Comparison of ENCODE assay signal across 1 cellular context in the genomic region with DNA sequence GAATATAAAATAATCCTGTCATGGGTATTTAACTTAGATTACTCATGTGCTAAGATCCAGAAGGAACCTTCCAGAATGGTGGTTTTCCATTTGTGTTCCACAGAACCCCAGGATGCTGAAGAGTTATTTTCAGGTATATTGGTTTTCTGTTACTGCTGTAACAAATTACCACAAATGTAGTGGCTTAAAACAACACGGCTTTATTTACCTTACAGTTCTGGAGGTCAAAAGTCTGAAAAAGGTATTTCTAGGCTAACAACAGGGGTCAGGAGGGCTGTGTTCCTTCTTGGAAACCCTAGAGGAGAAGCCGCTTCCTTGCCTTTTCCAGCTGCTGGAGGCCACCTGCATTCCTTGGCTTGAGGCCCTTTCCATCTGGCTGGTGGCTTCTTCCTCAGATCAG.
TF ChIP-seq lines count a peak whose summit lies in the region.

No MANE protein-coding gene starts in this region.

TF ChIP-seq in HepG2, 621 proteins besides CTCF, POLR2A, EP300 and RAD21 (continued from another document):
- TF ChIP-seq, protein P1, sequence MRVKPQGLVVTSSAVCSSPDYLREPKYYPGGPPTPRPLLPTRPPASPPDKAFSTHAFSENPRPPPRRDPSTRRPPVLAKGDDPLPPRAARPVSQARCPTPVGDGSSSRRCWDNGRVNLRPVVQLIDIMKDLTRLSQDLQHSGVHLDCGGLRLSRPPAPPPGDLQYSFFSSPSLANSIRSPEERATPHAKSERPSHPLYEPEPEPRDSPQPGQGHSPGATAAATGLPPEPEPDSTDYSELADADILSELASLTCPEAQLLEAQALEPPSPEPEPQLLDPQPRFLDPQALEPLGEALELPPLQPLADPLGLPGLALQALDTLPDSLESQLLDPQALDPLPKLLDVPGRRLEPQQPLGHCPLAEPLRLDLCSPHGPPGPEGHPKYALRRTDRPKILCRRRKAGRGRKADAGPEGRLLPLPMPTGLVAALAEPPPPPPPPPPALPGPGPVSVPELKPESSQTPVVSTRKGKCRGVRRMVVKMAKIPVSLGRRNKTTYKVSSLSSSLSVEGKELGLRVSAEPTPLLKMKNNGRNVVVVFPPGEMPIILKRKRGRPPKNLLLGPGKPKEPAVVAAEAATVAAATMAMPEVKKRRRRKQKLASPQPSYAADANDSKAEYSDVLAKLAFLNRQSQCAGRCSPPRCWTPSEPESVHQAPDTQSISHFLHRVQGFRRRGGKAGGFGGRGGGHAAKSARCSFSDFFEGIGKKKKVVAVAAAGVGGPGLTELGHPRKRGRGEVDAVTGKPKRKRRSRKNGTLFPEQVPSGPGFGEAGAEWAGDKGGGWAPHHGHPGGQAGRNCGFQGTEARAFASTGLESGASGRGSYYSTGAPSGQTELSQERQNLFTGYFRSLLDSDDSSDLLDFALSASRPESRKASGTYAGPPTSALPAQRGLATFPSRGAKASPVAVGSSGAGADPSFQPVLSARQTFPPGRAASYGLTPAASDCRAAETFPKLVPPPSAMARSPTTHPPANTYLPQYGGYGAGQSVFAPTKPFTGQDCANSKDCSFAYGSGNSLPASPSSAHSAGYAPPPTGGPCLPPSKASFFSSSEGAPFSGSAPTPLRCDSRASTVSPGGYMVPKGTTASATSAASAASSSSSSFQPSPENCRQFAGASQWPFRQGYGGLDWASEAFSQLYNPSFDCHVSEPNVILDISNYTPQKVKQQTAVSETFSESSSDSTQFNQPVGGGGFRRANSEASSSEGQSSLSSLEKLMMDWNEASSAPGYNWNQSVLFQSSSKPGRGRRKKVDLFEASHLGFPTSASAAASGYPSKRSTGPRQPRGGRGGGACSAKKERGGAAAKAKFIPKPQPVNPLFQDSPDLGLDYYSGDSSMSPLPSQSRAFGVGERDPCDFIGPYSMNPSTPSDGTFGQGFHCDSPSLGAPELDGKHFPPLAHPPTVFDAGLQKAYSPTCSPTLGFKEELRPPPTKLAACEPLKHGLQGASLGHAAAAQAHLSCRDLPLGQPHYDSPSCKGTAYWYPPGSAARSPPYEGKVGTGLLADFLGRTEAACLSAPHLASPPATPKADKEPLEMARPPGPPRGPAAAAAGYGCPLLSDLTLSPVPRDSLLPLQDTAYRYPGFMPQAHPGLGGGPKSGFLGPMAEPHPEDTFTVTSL (CRISPR knock-in tag; IDR thresholded peaks at IDR 0.05; ENCODE audit: borderline replicate concordance), result peak; percentile 59; the same call in 1 of the 2 replicates
- TF ChIP-seq BCL6 (CRISPR knock-in tag; IDR thresholded peaks at IDR 0.05) (peak; percentile 62), HMG20A (CRISPR knock-in tag; IDR thresholded peaks at IDR 0.05; ENCODE audit: borderline replicate concordance) (no peak), RARA (CRISPR knock-in tag; IDR thresholded peaks at IDR 0.05) (peak; percentile 30; the same call in 1 of the 2 replicates), U2AF2 (IDR thresholded peaks at IDR 0.05; ENCODE audit: low read depth, low read length) (no peak), SOX13 (IDR thresholded peaks at IDR 0.05) (no peak), SOX13 (CRISPR knock-in tag; conservative IDR thresholded peaks at IDR 0.05 in 1 of 2, IDR thresholded peaks at IDR 0.05 in 1 of 2) (0 out of 4 replicates have a peak, but pooled peaks of 1 of the 2 experiments have one; percentile 12), SNAI1 (CRISPR knock-in tag; IDR thresholded peaks at IDR 0.05; ENCODE audit: borderline replicate concordance) (no peak), ZNF841 (CRISPR knock-in tag; IDR thresholded peaks at IDR 0.05; ENCODE audit: borderline replicate concordance) (no peak), ZNF598 (CRISPR knock-in tag; IDR thresholded peaks at IDR 0.05; ENCODE audit: borderline replicate concordance) (no peak), SMC3 (IDR thresholded peaks at IDR 0.05; ENCODE audit: low read length) (no peak), ZNF460 (CRISPR knock-in tag; IDR thresholded peaks at IDR 0.05; ENCODE audit: borderline replicate concordance) (no peak), NR2F2 (IDR thresholded peaks at IDR 0.05; ENCODE audit: borderline replicate concordance, low read depth) (peak; percentile 87), ZNF451 (CRISPR knock-in tag; IDR thresholded peaks at IDR 0.05) (no peak), SP5 (CRISPR knock-in tag; IDR thresholded peaks at IDR 0.05; ENCODE audit: borderline replicate concordance, low read depth) (no peak), KDM5B (CRISPR knock-in tag; IDR thresholded peaks at IDR 0.05; ENCODE audit: borderline replicate concordance) (no peak), SOX5 (CRISPR knock-in tag; IDR thresholded peaks at IDR 0.05; ENCODE audit: borderline replicate concordance) (0 out of 2 replicates have a peak, but pooled peaks have one; percentile 11), NFYB (CRISPR knock-in tag; IDR thresholded peaks at IDR 0.05) (no peak), ZFX (CRISPR knock-in tag; IDR thresholded peaks at IDR 0.05; ENCODE audit: low read depth) (no peak), TAF15 (IDR thresholded peaks at IDR 0.05; ENCODE audit: low read depth, low read length, poor library complexity, severe bottlenecking) (no peak), FOXA3 (CRISPR knock-in tag; IDR thresholded peaks at IDR 0.05) (peak; percentile 44; the same call in 1 of the 2 replicates), TBX2 (CRISPR knock-in tag; IDR thresholded peaks at IDR 0.05; ENCODE audit: borderline replicate concordance) (no peak)
- TF ChIP-seq, protein P2, sequence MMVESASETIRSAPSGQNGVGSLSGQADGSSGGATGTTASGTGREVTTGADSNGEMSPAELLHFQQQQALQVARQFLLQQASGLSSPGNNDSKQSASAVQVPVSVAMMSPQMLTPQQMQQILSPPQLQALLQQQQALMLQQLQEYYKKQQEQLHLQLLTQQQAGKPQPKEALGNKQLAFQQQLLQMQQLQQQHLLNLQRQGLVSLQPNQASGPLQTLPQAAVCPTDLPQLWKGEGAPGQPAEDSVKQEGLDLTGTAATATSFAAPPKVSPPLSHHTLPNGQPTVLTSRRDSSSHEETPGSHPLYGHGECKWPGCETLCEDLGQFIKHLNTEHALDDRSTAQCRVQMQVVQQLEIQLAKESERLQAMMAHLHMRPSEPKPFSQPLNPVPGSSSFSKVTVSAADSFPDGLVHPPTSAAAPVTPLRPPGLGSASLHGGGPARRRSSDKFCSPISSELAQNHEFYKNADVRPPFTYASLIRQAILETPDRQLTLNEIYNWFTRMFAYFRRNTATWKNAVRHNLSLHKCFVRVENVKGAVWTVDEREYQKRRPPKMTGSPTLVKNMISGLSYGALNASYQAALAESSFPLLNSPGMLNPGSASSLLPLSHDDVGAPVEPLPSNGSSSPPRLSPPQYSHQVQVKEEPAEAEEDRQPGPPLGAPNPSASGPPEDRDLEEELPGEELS (CRISPR knock-in tag; IDR thresholded peaks at IDR 0.05), result 0 out of 2 replicates have a peak, but pooled peaks have one; percentile 29
- TF ChIP-seq, protein P3, sequence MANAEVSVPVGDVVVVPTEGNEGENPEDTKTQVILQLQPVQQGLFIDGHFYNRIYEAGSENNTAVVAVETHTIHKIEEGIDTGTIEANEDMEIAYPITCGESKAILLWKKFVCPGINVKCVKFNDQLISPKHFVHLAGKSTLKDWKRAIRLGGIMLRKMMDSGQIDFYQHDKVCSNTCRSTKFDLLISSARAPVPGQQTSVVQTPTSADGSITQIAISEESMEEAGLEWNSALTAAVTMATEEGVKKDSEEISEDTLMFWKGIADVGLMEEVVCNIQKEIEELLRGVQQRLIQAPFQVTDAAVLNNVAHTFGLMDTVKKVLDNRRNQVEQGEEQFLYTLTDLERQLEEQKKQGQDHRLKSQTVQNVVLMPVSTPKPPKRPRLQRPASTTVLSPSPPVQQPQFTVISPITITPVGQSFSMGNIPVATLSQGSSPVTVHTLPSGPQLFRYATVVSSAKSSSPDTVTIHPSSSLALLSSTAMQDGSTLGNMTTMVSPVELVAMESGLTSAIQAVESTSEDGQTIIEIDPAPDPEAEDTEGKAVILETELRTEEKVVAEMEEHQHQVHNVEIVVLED (CRISPR knock-in tag; IDR thresholded peaks at IDR 0.05; ENCODE audit: borderline replicate concordance), result no peak
- TF ChIP-seq, protein P4, sequence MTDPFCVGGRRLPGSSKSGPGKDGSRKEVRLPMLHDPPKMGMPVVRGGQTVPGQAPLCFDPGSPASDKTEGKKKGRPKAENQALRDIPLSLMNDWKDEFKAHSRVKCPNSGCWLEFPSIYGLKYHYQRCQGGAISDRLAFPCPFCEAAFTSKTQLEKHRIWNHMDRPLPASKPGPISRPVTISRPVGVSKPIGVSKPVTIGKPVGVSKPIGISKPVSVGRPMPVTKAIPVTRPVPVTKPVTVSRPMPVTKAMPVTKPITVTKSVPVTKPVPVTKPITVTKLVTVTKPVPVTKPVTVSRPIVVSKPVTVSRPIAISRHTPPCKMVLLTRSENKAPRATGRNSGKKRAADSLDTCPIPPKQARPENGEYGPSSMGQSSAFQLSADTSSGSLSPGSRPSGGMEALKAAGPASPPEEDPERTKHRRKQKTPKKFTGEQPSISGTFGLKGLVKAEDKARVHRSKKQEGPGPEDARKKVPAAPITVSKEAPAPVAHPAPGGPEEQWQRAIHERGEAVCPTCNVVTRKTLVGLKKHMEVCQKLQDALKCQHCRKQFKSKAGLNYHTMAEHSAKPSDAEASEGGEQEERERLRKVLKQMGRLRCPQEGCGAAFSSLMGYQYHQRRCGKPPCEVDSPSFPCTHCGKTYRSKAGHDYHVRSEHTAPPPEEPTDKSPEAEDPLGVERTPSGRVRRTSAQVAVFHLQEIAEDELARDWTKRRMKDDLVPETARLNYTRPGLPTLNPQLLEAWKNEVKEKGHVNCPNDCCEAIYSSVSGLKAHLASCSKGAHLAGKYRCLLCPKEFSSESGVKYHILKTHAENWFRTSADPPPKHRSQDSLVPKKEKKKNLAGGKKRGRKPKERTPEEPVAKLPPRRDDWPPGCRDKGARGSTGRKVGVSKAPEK (CRISPR knock-in tag; IDR thresholded peaks at IDR 0.05; ENCODE audit: borderline replicate concordance), result no peak
- TF ChIP-seq, protein P5, sequence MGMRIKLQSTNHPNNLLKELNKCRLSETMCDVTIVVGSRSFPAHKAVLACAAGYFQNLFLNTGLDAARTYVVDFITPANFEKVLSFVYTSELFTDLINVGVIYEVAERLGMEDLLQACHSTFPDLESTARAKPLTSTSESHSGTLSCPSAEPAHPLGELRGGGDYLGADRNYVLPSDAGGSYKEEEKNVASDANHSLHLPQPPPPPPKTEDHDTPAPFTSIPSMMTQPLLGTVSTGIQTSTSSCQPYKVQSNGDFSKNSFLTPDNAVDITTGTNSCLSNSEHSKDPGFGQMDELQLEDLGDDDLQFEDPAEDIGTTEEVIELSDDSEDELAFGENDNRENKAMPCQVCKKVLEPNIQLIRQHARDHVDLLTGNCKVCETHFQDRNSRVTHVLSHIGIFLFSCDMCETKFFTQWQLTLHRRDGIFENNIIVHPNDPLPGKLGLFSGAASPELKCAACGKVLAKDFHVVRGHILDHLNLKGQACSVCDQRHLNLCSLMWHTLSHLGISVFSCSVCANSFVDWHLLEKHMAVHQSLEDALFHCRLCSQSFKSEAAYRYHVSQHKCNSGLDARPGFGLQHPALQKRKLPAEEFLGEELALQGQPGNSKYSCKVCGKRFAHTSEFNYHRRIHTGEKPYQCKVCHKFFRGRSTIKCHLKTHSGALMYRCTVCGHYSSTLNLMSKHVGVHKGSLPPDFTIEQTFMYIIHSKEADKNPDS (CRISPR knock-in tag; IDR thresholded peaks at IDR 0.05), result no peak
- TF ChIP-seq, protein P6, sequence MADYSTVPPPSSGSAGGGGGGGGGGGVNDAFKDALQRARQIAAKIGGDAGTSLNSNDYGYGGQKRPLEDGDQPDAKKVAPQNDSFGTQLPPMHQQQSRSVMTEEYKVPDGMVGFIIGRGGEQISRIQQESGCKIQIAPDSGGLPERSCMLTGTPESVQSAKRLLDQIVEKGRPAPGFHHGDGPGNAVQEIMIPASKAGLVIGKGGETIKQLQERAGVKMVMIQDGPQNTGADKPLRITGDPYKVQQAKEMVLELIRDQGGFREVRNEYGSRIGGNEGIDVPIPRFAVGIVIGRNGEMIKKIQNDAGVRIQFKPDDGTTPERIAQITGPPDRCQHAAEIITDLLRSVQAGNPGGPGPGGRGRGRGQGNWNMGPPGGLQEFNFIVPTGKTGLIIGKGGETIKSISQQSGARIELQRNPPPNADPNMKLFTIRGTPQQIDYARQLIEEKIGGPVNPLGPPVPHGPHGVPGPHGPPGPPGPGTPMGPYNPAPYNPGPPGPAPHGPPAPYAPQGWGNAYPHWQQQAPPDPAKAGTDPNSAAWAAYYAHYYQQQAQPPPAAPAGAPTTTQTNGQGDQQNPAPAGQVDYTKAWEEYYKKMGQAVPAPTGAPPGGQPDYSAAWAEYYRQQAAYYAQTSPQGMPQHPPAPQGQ (CRISPR knock-in tag; IDR thresholded peaks at IDR 0.05; ENCODE audit: borderline replicate concordance), result no peak
- TF ChIP-seq, protein P7, sequence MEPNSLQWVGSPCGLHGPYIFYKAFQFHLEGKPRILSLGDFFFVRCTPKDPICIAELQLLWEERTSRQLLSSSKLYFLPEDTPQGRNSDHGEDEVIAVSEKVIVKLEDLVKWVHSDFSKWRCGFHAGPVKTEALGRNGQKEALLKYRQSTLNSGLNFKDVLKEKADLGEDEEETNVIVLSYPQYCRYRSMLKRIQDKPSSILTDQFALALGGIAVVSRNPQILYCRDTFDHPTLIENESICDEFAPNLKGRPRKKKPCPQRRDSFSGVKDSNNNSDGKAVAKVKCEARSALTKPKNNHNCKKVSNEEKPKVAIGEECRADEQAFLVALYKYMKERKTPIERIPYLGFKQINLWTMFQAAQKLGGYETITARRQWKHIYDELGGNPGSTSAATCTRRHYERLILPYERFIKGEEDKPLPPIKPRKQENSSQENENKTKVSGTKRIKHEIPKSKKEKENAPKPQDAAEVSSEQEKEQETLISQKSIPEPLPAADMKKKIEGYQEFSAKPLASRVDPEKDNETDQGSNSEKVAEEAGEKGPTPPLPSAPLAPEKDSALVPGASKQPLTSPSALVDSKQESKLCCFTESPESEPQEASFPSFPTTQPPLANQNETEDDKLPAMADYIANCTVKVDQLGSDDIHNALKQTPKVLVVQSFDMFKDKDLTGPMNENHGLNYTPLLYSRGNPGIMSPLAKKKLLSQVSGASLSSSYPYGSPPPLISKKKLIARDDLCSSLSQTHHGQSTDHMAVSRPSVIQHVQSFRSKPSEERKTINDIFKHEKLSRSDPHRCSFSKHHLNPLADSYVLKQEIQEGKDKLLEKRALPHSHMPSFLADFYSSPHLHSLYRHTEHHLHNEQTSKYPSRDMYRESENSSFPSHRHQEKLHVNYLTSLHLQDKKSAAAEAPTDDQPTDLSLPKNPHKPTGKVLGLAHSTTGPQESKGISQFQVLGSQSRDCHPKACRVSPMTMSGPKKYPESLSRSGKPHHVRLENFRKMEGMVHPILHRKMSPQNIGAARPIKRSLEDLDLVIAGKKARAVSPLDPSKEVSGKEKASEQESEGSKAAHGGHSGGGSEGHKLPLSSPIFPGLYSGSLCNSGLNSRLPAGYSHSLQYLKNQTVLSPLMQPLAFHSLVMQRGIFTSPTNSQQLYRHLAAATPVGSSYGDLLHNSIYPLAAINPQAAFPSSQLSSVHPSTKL (CRISPR knock-in tag; IDR thresholded peaks at IDR 0.05), result 0 out of 2 replicates have a peak, but pooled peaks have one; percentile 26
TF ChIP-seq in HepG2: peak in this region for 16.
